26 cellular contexts compared by ENCODE assay signal in the genomic region with DNA sequence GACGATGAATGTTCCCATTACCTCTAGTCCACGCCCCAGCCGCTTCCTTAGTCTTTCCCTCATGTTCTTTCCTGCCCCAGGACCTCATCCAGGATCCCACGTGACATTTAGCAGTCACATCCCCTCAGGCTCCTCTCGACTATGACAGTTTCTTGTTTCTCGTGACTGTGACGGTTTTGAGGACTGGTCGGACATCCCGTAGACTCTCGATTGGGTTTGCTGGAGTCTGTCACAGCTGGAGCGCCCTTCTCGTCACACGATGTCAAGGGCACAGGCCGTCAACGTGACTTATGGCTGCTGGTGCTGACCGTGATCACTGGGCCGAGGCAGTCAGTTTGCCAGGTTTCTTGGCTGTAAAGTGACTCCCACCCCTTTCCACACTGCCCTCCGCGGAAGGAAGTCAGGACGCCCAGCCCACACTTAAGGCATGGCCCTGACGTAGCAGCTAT. TPM values are rescaled to one million over a fixed set of nuclear protein-coding genes. Genes with fewer than 3 reads are reported as not detected.
A peak's percentile ranks its signal among the peaks of the same experiment; 100 is the strongest.
DNase-seq lines count a peak whose midpoint lies in the region; ATAC-seq, FAIRE-seq and TF ChIP-seq lines count a peak whose summit lies in the region.
"Had no signal": no experiment of that assay in that cellular context is flagged by ENCODE, and none has a peak within 500 bp of the region (broad histone marks: within the 10 kb centered on the region; RNA-seq: fewer than 3 reads in every experiment).

No MANE protein-coding gene starts in this region.

- peaks cover 5% of the 10 kb centered on the region for H3K9me1 ChIP-seq in keratinocyte (ENCODE audit: control insufficient read depth, extremely low read depth, insufficient read depth, low read length)

- peaks cover 16% of the 10 kb centered on the region for H3K27me3 Mint-ChIP-seq in endothelial cell (ENCODE audit: unreplicated experiment)
- H3K27me3 Mint-ChIP-seq: activated CD4-positive, alpha-beta T cell treated with anti-CD3 and anti-CD28 coated beads for 36 hours; activated naive CD8-positive, alpha-beta T cell treated with anti-CD3 and anti-CD28 coated beads, Interleukin-2, amount 10 ng/mL, durations not matched to agents 7 days and 5 days; activated T-cell treated with anti-CD3 and anti-CD28 coated beads, Interleukin-2, amount 50 U/mL, for 24 hours; CD4-positive, alpha-beta T cell; naive thymus-derived CD4-positive, alpha-beta T cell had no signal

- H3K4me3 ChIP-seq in BLaER1 (no peak overlapping the region), keratinocyte (ENCODE audit: control insufficient read depth in 2 of 3, extremely low read depth in 1 of 3, insufficient read depth in 2 of 3, low read depth in 1 of 3, low read length in 3 of 3) (no peak overlapping the region), psoas muscle (no peak overlapping the region)
- H3K4me3 ChIP-seq: smooth muscle cell had no signal

- 61 to 64% (median 63%) methylated on average over 21 of the region's 21 CpGs for WGBS in psoas muscle, 3 donors

- H3K36me3 Mint-ChIP-seq in endothelial cell (ENCODE audit: low read depth, unreplicated experiment) = peaks cover 44% of the 10 kb centered on the region

- H3K27me3 ChIP-seq in BLaER1 (no peaks in the 10 kb centered on the region), keratinocyte (ENCODE audit: control insufficient read depth, extremely low read depth, insufficient read depth, low read length) (no peaks in the 10 kb centered on the region), psoas muscle (ENCODE audit: insufficient read depth in 3 of 3, low read length in 2 of 3) (no peaks in the 10 kb centered on the region)

- peaks cover 9% of the 10 kb centered on the region for H3K4me1 Mint-ChIP-seq in endothelial cell (ENCODE audit: unreplicated experiment)
- H3K4me1 Mint-ChIP-seq: activated CD4-positive, alpha-beta T cell treated with anti-CD3 and anti-CD28 coated beads for 36 hours had no signal

- dilution Hi-C loops in keratinocyte (cut with MboI; ENCODE audit: extremely low pct_ligation_motif_present, low sequenced_read_pairs) = no loop called here

- H3K9ac ChIP-seq in BLaER1 (no peak overlapping the region), keratinocyte (ENCODE audit: control insufficient read depth, extremely low read depth, insufficient read depth, low read length) (no peak overlapping the region)

- no peak overlapping the region for H3K4me2 ChIP-seq in BLaER1
- peak overlapping the region; percentile 8 for H3K4me2 ChIP-seq in keratinocyte (ENCODE audit: control insufficient read depth, extremely low read depth, insufficient read depth, low read depth, low read length)
- H3K4me2 ChIP-seq: smooth muscle cell had no signal

- H3K4me1 ChIP-seq in BLaER1 (peaks cover 38% of the 10 kb centered on the region), keratinocyte (ENCODE audit: control insufficient read depth, extremely low read depth, insufficient read depth, low read length) (peaks cover 50% of the 10 kb centered on the region), psoas muscle (peaks cover 38% of the 10 kb centered on the region)

- intact Hi-C loops in psoas muscle (cut with DNase I) = no loop called here

- no peaks in the 10 kb centered on the region for H3K9me3 Mint-ChIP-seq in endothelial cell (ENCODE audit: unreplicated experiment)
- H3K9me3 Mint-ChIP-seq: activated naive CD8-positive, alpha-beta T cell treated with anti-CD3 and anti-CD28 coated beads, Interleukin-2, amount 10 ng/mL, durations not matched to agents 7 days and 5 days; activated T-cell treated with anti-CD3 and anti-CD28 coated beads, Interleukin-2, amount 50 U/mL, for 24 hours; CD4-positive, alpha-beta T cell; naive thymus-derived CD4-positive, alpha-beta T cell had no signal

- FAIRE-seq in keratinocyte (lab: Jason Lieb, UNC) (peak; percentile 72), frontal cortex (lab: Jason Lieb, UNC) (no peak)
- FAIRE-seq: astrocyte, D721Med had no signal

- ATAC-seq in psoas muscle (peak in 1 of 4 donors; percentile 26), HG03045 (IDR thresholded peaks at IDR 0.05; ENCODE audit: unreplicated experiment) (no peak), HG03432 (IDR thresholded peaks at IDR 0.05; ENCODE audit: unreplicated experiment) (no peak)
- ATAC-seq: activated CD4-positive, alpha-beta T cell treated with anti-CD3 and anti-CD28 coated beads for 36 hours; left lobe of liver; naive thymus-derived CD4-positive, alpha-beta T cell had no signal

- H3K27ac Mint-ChIP-seq in endothelial cell (ENCODE audit: unreplicated experiment) = peak overlapping the region; percentile 30
- H3K27ac Mint-ChIP-seq: activated CD4-positive, alpha-beta T cell treated with anti-CD3 and anti-CD28 coated beads for 36 hours; activated naive CD8-positive, alpha-beta T cell treated with anti-CD3 and anti-CD28 coated beads, Interleukin-2, amount 10 ng/mL, durations not matched to agents 7 days and 5 days; activated T-cell treated with anti-CD3 and anti-CD28 coated beads, Interleukin-2, amount 50 U/mL, for 24 hours; CD4-positive, alpha-beta T cell; naive thymus-derived CD4-positive, alpha-beta T cell had no signal

- H3K36me3 ChIP-seq in BLaER1 = peaks cover 99% of the 10 kb centered on the region
- H3K36me3 ChIP-seq in keratinocyte (ENCODE audit: control insufficient read depth in 2 of 2, extremely low read depth in 1 of 2, insufficient read depth in 2 of 2, low read length in 2 of 2) = peaks cover 29 to 38% of the 10 kb centered on the region in 2 experiments
- peaks cover 2 to 68% of the 10 kb centered on the region in 2 donors for H3K36me3 ChIP-seq in psoas muscle (ENCODE audit: insufficient read depth in 1 of 2, low read depth in 1 of 2)

- peak overlapping the region; percentile 31 for H3K4me3 Mint-ChIP-seq in endothelial cell (ENCODE audit: unreplicated experiment)
- H3K4me3 Mint-ChIP-seq: activated CD4-positive, alpha-beta T cell treated with anti-CD3 and anti-CD28 coated beads for 36 hours; activated naive CD8-positive, alpha-beta T cell treated with anti-CD3 and anti-CD28 coated beads, Interleukin-2, amount 10 ng/mL, durations not matched to agents 7 days and 5 days; activated T-cell treated with anti-CD3 and anti-CD28 coated beads, Interleukin-2, amount 50 U/mL, for 24 hours; CD4-positive, alpha-beta T cell; naive thymus-derived CD4-positive, alpha-beta T cell had no signal

- peaks cover 67% of the 10 kb centered on the region for H3K79me2 ChIP-seq in keratinocyte (ENCODE audit: control insufficient read depth, insufficient read depth, low read length)

- peaks cover 100% of the 10 kb centered on the region for H4K20me1 ChIP-seq in BLaER1
- peaks cover 42% of the 10 kb centered on the region for H4K20me1 ChIP-seq in keratinocyte (ENCODE audit: control insufficient read depth, extremely low read depth, insufficient read depth, low read length)

- H2AFZ ChIP-seq in keratinocyte (ENCODE audit: control insufficient read depth, low read length) = no peak overlapping the region

- TF ChIP-seq CTCF in endothelial cell (IDR thresholded peaks at IDR 0.05; ENCODE audit: unreplicated experiment) = no peak
- no peak for TF ChIP-seq CTCF in keratinocyte (optimal IDR thresholded peaks at IDR 0.05 in 1 of 3, IDR thresholded peaks at IDR 0.05 in 1 of 3, conservative IDR thresholded peaks at IDR 0.05 in 1 of 3; ENCODE audit: extremely low read depth in 1 of 3, insufficient read depth in 2 of 3, low read length in 3 of 3)
- TF ChIP-seq CTCF in psoas muscle (IDR thresholded peaks at IDR 0.05) = no peak

- DNase-seq in endothelial cell (ENCODE audit: low spot score) (no peak), keratinocyte (ENCODE audit: low read depth, low spot score) (no peak), psoas muscle (peak in 1 of 2 donors; percentile 51), frontal cortex (ENCODE audit: low spot score in 2 of 2) (no peak), GOT3 (lab: John Stamatoyannopoulos, UW) (no peak)
- DNase-seq: activated CD4-positive, alpha-beta T cell treated with anti-CD3 and anti-CD28 coated beads for 36 hours; activated gamma-delta T cell; activated naive CD8-positive, alpha-beta T cell treated with anti-CD3 and anti-CD28 coated beads, Interleukin-2, amount 10 ng/mL, durations not matched to agents 7 days and 5 days; activated T-cell treated with anti-CD3 and anti-CD28 coated beads, Interleukin-2, amount 50 U/mL, for 24 hours; CD4-positive, alpha-beta T cell; central memory CD4-positive, alpha-beta T cell; dermis blood vessel endothelial cell; HCEC 1CT; head of caudate nucleus; MV-4-11; naive thymus-derived CD4-positive, alpha-beta T cell; NCI-H146; stimulated activated CD4-positive, alpha-beta T cell treated with anti-CD3 and anti-CD28 coated beads, Interleukin-2, amount 100 ng/mL, for 48 hours; T-helper 2 cell had no signal

- H3K27ac ChIP-seq in BLaER1 = 0 out of 2 replicates have a peak overlapping the region, but pooled peaks have one; percentile 63
- H3K27ac ChIP-seq in keratinocyte (ENCODE audit: control insufficient read depth, insufficient read depth, low read length) = peak overlapping the region; percentile 63
- H3K27ac ChIP-seq in psoas muscle = peak overlapping the region; percentile 14

- H3K9me3 ChIP-seq in BLaER1 = no peaks in the 10 kb centered on the region
- no peaks in the 10 kb centered on the region for H3K9me3 ChIP-seq in keratinocyte (ENCODE audit: control insufficient read depth, low read depth, low read length)
- no peaks in the 10 kb centered on the region for H3K9me3 ChIP-seq in psoas muscle

RNA-seq across cellular contexts. Expression of a gene that starts 22.8 kb away (rescaled TPM):
- total RNA-seq in endothelial cell (ENCODE audit: unreplicated experiment) (135 TPM), psoas muscle (10 to 100 TPM; 44.5 to 57.9 (median 48.0) TPM), frontal cortex (14.3 TPM)
- polyA plus RNA-seq in keratinocyte (32.6 to 96.8 TPM (median 46.9 TPM) in 3 replicates), psoas muscle (10 to 100 TPM; 22.3 to 41.6 (median 41.4) TPM)
- 52.0 TPM for polyA plus RNA-seq in keratinocyte (2011; ENCODE audit: low read depth)
- 62.0 and 62.8 TPM in 2 replicates for polyA plus RNA-seq in keratinocyte (2011; cell fraction: cytosol; rRNA removed)
- polyA plus RNA-seq in keratinocyte (2011; cell fraction: nucleus; rRNA removed) = 41.0 and 46.6 TPM in 2 replicates
- polyA plus RNA-seq in keratinocyte (2012; ENCODE audit: low replicate concordance) = 33.9 and 74.6 TPM in 2 replicates
- 39.0 to 89.0 TPM (median 56.0 TPM) in 3 replicates for polyA minus RNA-seq in keratinocyte
- 52.0 TPM for polyA minus RNA-seq in keratinocyte (2011; cell fraction: cytosol; rRNA and poly(A)+ RNA removed)
- polyA minus RNA-seq in keratinocyte (2011; cell fraction: nucleus; rRNA and poly(A)+ RNA removed) = 16.2 and 23.0 TPM in 2 replicates

RNA-seq across cellular contexts. Expression of a gene that starts 39.2 kb away (rescaled TPM):
- 46.5 TPM for total RNA-seq in endothelial cell (ENCODE audit: unreplicated experiment)
- 32.4 to 37.1 TPM (median 34.8 TPM) in 3 replicates for polyA plus RNA-seq in keratinocyte
- 29.0 TPM for polyA plus RNA-seq in keratinocyte (2011; ENCODE audit: low read depth)
- 23.2 and 44.5 TPM in 2 replicates for polyA plus RNA-seq in keratinocyte (2011; cell fraction: cytosol; rRNA removed)
- polyA plus RNA-seq in keratinocyte (2011; cell fraction: nucleus; rRNA removed) = 48.6 and 57.5 TPM in 2 replicates
- 43.7 and 46.1 TPM in 2 replicates for polyA plus RNA-seq in keratinocyte (2012; ENCODE audit: low replicate concordance)
- polyA minus RNA-seq in keratinocyte = 15.3 to 25.4 TPM (median 20.0 TPM) in 3 replicates
- 40.5 TPM for polyA minus RNA-seq in keratinocyte (2011; cell fraction: cytosol; rRNA and poly(A)+ RNA removed)
- polyA minus RNA-seq in keratinocyte (2011; cell fraction: nucleus; rRNA and poly(A)+ RNA removed) = 23.8 and 25.2 TPM in 2 replicates
- 10 to 100 TPM; 67.0 to 95.8 (median 80.0) TPM for total RNA-seq in psoas muscle
- polyA plus RNA-seq in psoas muscle = 100 to 1,000 TPM in 2 of 3 donors, 10 to 100 TPM in 1; 95.1 to 173 (median 119) TPM
- total RNA-seq in frontal cortex = 26.9 TPM

RNA-seq across cellular contexts. Expression of a gene that starts 56.7 kb away (rescaled TPM):
- 18.3 TPM for total RNA-seq in endothelial cell (ENCODE audit: unreplicated experiment)
- polyA plus RNA-seq in keratinocyte = 0.41 to 2.1 TPM (median 1.5 TPM) in 3 replicates
- 1.2 TPM for polyA plus RNA-seq in keratinocyte (2011; ENCODE audit: low read depth)
- polyA plus RNA-seq in keratinocyte (2011; cell fraction: cytosol; rRNA removed) = 1.9 and 10.7 TPM in 2 replicates
- polyA plus RNA-seq in keratinocyte (2011; cell fraction: nucleus; rRNA removed) = 1.7 and 3.9 TPM in 2 replicates
- 5.0 and 6.3 TPM in 2 replicates for polyA plus RNA-seq in keratinocyte (2012; ENCODE audit: low replicate concordance)
- polyA minus RNA-seq in keratinocyte = 0.22 to 2.0 TPM (median 0.30 TPM) in 3 replicates
- polyA minus RNA-seq in keratinocyte (2011; cell fraction: cytosol; rRNA and poly(A)+ RNA removed) = 30.5 TPM
- polyA minus RNA-seq in keratinocyte (2011; cell fraction: nucleus; rRNA and poly(A)+ RNA removed) = 0.62 and 4.4 TPM in 2 replicates
- total RNA-seq in psoas muscle = under 1 TPM in 1 of 4 donors, not detected in 3; 0.30 TPM
- under 1 TPM in 2 of 3 donors, not detected in 1; 0.04 to 0.25 TPM for polyA plus RNA-seq in psoas muscle
- 9.4 TPM for total RNA-seq in frontal cortex
- total RNA-seq: activated naive CD8-positive, alpha-beta T cell treated with anti-CD3 and anti-CD28 coated beads, Interleukin-2, amount 10 ng/mL, durations not matched to agents 7 days and 5 days; CD4-positive, alpha-beta T cell; left lobe of liver had no signal
- polyA plus RNA-seq: naive thymus-derived CD4-positive, alpha-beta T cell had no signal
